Comparison of ENCODE assay signal across 8 cellular contexts in the genomic region with DNA sequence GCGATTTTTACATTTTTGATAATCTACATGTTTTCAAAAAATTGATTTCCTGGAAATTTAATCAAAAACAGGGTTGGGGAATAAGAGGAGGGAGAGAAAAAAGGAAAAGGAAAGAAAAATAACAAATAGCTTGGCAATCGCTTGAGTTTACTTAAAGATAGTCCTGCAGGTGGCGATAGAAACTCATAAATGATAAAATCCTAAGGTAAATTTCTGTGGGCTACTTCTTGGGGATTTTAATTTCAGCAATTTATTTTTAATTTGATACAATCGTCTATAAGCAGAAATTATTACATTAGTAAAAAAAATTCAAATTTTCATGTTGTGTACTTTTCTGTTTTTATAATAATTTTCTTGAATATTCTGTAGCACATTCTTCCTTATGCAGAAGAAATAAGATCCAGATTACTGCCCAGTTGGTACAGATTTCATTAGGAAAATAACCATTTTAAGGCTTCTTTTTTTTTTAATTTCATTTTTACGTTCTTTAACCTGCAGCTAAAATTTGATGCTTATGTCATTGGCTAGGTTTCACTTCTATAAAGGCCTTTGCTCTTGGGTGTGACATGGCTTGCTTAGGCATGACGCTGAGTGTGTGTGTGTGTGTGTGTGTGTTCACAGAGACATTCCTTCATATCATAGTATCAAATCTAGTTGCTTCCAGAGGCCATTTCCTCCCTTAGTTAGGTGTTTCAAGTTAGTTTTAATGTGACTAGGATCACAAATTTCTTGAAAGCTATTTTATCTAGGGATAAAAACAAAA.
DNase-seq lines count a peak whose midpoint lies in the region; ATAC-seq and TF ChIP-seq lines count a peak whose summit lies in the region.

No MANE protein-coding gene starts in this region.

- H3K9me3 Mint-ChIP-seq in stimulated activated effector memory CD8-positive, alpha-beta T cell treated with anti-CD3 and anti-CD28 coated beads, Interleukin-12 subunit alpha, Interleukin-12 subunit beta, amount 100 ng/mL, for 72 hours, result no peaks in the 10 kb centered on the region

- H3K27ac ChIP-seq in sigmoid colon, result peak overlapping the region in 1 of 4 donors; percentile 33
- H3K27ac ChIP-seq in testis, result no peak overlapping the region

- peaks cover 49% of the 10 kb centered on the region for H3K36me3 Mint-ChIP-seq in stimulated activated effector memory CD8-positive, alpha-beta T cell treated with anti-CD3 and anti-CD28 coated beads, Interleukin-12 subunit alpha, Interleukin-12 subunit beta, amount 100 ng/mL, for 72 hours

- no peak for ATAC-seq in stimulated activated effector memory CD8-positive, alpha-beta T cell treated with anti-CD3 and anti-CD28 coated beads, Interleukin-12 subunit alpha, Interleukin-12 subunit beta, amount 100 ng/mL, for 72 hours
- no peak for ATAC-seq in HG03108 (IDR thresholded peaks at IDR 0.05; ENCODE audit: unreplicated experiment)

- TF ChIP-seq CTCF in HFF-Myc (IDR thresholded peaks at IDR 0.05; ENCODE audit: low read depth, low read length, missing control alignments), result peak; percentile 25
- peak; percentile 23 to 54 (median 50) for TF ChIP-seq CTCF in sigmoid colon (IDR thresholded peaks at IDR 0.05)
- peak in 1 of 3 experiments; percentile 42 for TF ChIP-seq CTCF in testis (IDR thresholded peaks at IDR 0.05)

- no peaks in the 10 kb centered on the region for H3K4me1 Mint-ChIP-seq in stimulated activated effector memory CD8-positive, alpha-beta T cell treated with anti-CD3 and anti-CD28 coated beads, Interleukin-12 subunit alpha, Interleukin-12 subunit beta, amount 100 ng/mL, for 72 hours

- H3K27ac Mint-ChIP-seq in stimulated activated effector memory CD8-positive, alpha-beta T cell treated with anti-CD3 and anti-CD28 coated beads, Interleukin-12 subunit alpha, Interleukin-12 subunit beta, amount 100 ng/mL, for 72 hours, result no peak overlapping the region

- no peak for TF ChIP-seq EP300 in sigmoid colon (IDR thresholded peaks at IDR 0.05)

- intact Hi-C loops in sigmoid colon (cut with DNase I), result loop anchor here (5.0 kb wide), 2 partner anchors 259 to 879 kb away; no protein-coding TSS in a partner anchor
- intact Hi-C loops in testis (cut with DNase I; ENCODE audit: low total_unique reads), result no loop called here

- H3K27me3 ChIP-seq in sigmoid colon (no peaks in the 10 kb centered on the region), testis (no peaks in the 10 kb centered on the region)

- DNase-seq in GM03348 (ENCODE audit: low spot score) (peak; percentile 9), HFF-Myc (ENCODE audit: extremely low read depth, low read depth) (no peak), NCI-H748 treated with DMSO at 0.1 percent for 48 hours (lab: John Stamatoyannopoulos, UW) (peak; percentile 32), erythroblast (lab: John Stamatoyannopoulos, UW) (peak; percentile 20 to 46), sigmoid colon (no peak), testis (no peak)
- no peak for DNase-seq in stimulated activated effector memory CD8-positive, alpha-beta T cell treated with anti-CD3 and anti-CD28 coated beads, Interleukin-12 subunit alpha, Interleukin-12 subunit beta, amount 100 ng/mL, for 72 hours (ENCODE audit: low spot score in 2 of 2)

- H3K36me3 ChIP-seq in sigmoid colon (no peaks in the 10 kb centered on the region), testis (ENCODE audit: low read depth, missing control alignments) (no peaks in the 10 kb centered on the region)

- TF ChIP-seq POLR2A in erythroblast (IDR thresholded peaks at IDR 0.05; ENCODE audit: low read length) (no peak), sigmoid colon (IDR thresholded peaks at IDR 0.05) (no peak), testis (IDR thresholded peaks at IDR 0.05) (no peak)

- H3K4me3 Mint-ChIP-seq in stimulated activated effector memory CD8-positive, alpha-beta T cell treated with anti-CD3 and anti-CD28 coated beads, Interleukin-12 subunit alpha, Interleukin-12 subunit beta, amount 100 ng/mL, for 72 hours, result no peak overlapping the region

- H3K4me1 ChIP-seq in sigmoid colon, result peaks cover 0 to 71% (median 12%) of the 10 kb centered on the region in 4 donors
- H3K4me1 ChIP-seq in testis, result no peaks in the 10 kb centered on the region

- H3K4me3 ChIP-seq in HFF-Myc (replicated peaks; ENCODE audit: low read depth, low read length), result no peak overlapping the region
- H3K4me3 ChIP-seq in sigmoid colon, result no peak overlapping the region
- H3K4me3 ChIP-seq in testis, result no peak overlapping the region

- 22 to 44% methylated on average over 6 of the region's 6 CpGs for WGBS in sigmoid colon, 2 donors
- 49 to 54% methylated on average over 6 of the region's 6 CpGs for WGBS in testis, 2 donors

- H3K9me3 ChIP-seq in sigmoid colon (no peaks in the 10 kb centered on the region), testis (no peaks in the 10 kb centered on the region)

Comparison
In these comparisons a context has a peak if more than half of its experiments do, and no peak if none do; other contexts are left out.
1. DNase-seq: peak in GM03348 (single experiment), NCI-H748 treated with DMSO at 0.1 percent for 48 hours (single experiment) and erythroblast (2 of 2); none in HFF-Myc (single experiment), sigmoid colon (single experiment), stimulated activated effector memory CD8-positive, alpha-beta T cell treated with anti-CD3 and anti-CD28 coated beads, Interleukin-12 subunit alpha, Interleukin-12 subunit beta, amount 100 ng/mL, for 72 hours (0 of 2) and testis (single experiment).